8 cellular contexts compared by ENCODE assay signal in the genomic region with DNA sequence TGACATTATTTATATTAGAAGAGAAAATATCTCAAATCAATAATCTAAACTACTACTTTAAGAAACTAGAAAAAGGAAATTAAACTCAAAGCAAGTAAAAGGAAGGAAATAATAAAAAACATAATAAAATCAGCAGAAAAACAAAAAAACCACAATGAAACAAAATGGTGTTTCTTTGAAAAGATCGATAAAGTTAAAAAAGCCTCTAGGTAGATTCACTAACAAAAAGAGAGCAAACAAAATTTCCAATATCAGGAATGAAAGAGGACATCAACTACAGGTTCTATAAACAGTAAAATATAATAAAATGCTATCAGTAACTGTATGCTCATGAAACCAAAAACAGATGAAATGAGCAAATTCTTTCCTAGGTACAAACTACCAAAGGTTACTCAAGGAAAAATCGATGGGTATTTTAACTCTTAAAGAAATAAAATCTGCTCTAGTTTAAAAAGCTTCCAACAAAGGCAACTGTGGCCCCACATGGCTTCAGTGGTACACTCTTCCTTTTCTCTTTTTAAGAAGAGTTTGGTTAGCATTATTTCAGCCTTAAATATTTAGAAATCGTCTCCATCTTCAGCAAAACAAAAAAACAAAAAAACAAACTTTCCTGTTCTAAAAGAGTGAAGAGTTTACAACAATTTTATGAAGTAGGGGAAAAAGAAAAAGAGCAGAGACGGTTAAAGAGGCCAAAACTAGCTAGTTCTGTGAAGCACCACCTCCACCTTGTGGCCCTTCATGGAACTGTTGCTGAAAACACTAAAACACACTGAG.
A peak's percentile ranks its signal among the peaks of the same experiment; 100 is the strongest.
DNase-seq lines count a peak whose midpoint lies in the region; ATAC-seq and TF ChIP-seq lines count a peak whose summit lies in the region.

No MANE protein-coding gene starts in this region.

- no peak overlapping the region for H3K27ac Mint-ChIP-seq in central memory CD8-positive, alpha-beta T cell (ENCODE audit: low read depth)

- no peaks in the 10 kb centered on the region for H3K9me3 Mint-ChIP-seq in central memory CD8-positive, alpha-beta T cell

- no peaks in the 10 kb centered on the region for H3K27me3 Mint-ChIP-seq in central memory CD8-positive, alpha-beta T cell

- peaks cover 9% of the 10 kb centered on the region for H3K36me3 Mint-ChIP-seq in central memory CD8-positive, alpha-beta T cell (ENCODE audit: insufficient read depth)

- H3K27ac ChIP-seq in 22Rv1: peak overlapping the region; percentile 43

- no peak overlapping the region for H3K4me3 Mint-ChIP-seq in central memory CD8-positive, alpha-beta T cell

- peak; percentile 93 for TF ChIP-seq CTCF in 22Rv1 (IDR thresholded peaks at IDR 0.05)
- peak; percentile 94 for TF ChIP-seq CTCF in GM12873 (IDR thresholded peaks at IDR 0.05; ENCODE audit: insufficient read depth, low read depth, low read length, missing control alignments)

- peak; percentile 67 for DNase-seq in NCI-H2171 (lab: John Stamatoyannopoulos, UW)
- peak; percentile 55 to 58 for DNase-seq in central memory CD8-positive, alpha-beta T cell (ENCODE audit: low spot score in 2 of 2)
- peak; percentile 76 for DNase-seq in left kidney (ENCODE audit: low read depth, low spot score)
- peak; percentile 26 to 43 (median 38) for DNase-seq in stimulated activated CD4-positive, alpha-beta T cell treated with anti-CD3 and anti-CD28 coated beads, TNF-alpha, amount 100 ng/mL, for 4 hours (ENCODE audit: low read depth in 3 of 3)

- peaks cover 12% of the 10 kb centered on the region for H3K4me1 Mint-ChIP-seq in central memory CD8-positive, alpha-beta T cell

- ATAC-seq in activated CD4-positive, CD25-positive, alpha-beta regulatory T cell treated with anti-CD3 and anti-CD28 coated beads, Interleukin-2, amount 50 U/mL, for 24 hours: peak; percentile 33 to 39
- ATAC-seq in central memory CD8-positive, alpha-beta T cell (replicated peaks; ENCODE audit: extremely low read depth, poor library complexity, severe bottlenecking): no peak
- no peak for ATAC-seq in GM18861 (IDR thresholded peaks at IDR 0.05; ENCODE audit: unreplicated experiment)

Comparison
In these comparisons a context has a peak if more than half of its experiments do, and no peak if none do; other contexts are left out.
1. ATAC-seq: peak in activated CD4-positive, CD25-positive, alpha-beta regulatory T cell treated with anti-CD3 and anti-CD28 coated beads, Interleukin-2, amount 50 U/mL, for 24 hours (2 of 2); none in central memory CD8-positive, alpha-beta T cell (single experiment) and GM18861 (single experiment).
2. Peak in every context shown above with its lines, with median percentiles within 50 percentile points of each other: DNase-seq.